Comparison of ENCODE assay signal across 1 cellular context in the genomic region with DNA sequence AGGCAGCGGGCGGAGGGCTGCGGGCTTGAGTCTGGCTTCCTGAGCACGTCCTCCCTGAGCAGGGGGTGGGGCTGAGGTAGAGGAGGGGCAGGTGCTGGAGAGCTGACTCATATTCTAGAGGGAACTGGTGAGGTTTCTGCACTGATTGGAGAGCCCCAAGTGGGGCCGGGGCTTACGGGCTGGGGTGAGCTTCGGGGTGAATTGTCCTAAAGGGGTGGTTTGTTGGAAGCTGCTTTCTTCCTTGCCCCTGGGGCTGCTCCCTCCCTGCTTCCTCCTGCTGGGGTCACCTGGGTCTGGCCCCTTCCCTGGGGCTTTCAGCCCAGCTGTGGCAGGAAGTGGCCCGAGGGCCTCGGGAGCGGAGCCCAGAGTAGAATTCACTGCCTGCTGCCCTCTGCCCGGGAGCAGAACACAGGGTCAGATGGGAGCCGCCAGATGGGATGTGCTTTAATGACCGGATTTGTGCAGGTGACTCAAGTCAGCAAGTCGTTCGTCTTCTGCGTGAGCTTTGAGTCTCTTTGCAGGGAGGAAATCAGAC.
A peak's percentile ranks its signal among the peaks of the same experiment; 100 is the strongest.
TF ChIP-seq lines count a peak whose summit lies in the region.

No MANE protein-coding gene starts in this region.

TF ChIP-seq in HEK293, 187 proteins besides CTCF, POLR2A, EP300 and RAD21 (continued from another document):
- TF ChIP-seq, protein P1, sequence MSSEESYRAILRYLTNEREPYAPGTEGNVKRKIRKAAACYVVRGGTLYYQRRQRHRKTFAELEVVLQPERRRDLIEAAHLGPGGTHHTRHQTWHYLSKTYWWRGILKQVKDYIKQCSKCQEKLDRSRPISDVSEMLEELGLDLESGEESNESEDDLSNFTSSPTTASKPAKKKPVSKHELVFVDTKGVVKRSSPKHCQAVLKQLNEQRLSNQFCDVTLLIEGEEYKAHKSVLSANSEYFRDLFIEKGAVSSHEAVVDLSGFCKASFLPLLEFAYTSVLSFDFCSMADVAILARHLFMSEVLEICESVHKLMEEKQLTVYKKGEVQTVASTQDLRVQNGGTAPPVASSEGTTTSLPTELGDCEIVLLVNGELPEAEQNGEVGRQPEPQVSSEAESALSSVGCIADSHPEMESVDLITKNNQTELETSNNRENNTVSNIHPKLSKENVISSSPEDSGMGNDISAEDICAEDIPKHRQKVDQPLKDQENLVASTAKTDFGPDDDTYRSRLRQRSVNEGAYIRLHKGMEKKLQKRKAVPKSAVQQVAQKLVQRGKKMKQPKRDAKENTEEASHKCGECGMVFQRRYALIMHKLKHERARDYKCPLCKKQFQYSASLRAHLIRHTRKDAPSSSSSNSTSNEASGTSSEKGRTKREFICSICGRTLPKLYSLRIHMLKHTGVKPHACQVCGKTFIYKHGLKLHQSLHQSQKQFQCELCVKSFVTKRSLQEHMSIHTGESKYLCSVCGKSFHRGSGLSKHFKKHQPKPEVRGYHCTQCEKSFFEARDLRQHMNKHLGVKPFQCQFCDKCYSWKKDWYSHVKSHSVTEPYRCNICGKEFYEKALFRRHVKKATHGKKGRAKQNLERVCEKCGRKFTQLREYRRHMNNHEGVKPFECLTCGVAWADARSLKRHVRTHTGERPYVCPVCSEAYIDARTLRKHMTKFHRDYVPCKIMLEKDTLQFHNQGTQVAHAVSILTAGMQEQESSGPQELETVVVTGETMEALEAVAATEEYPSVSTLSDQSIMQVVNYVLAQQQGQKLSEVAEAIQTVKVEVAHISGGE (tag by site-specific recombination; conservative IDR thresholded peaks at IDR 0.05; ENCODE audit: low read depth), result no peak
- 0 out of 2 replicates have a peak, but pooled peaks have one; percentile 38 for TF ChIP-seq GLIS2 (tag by site-specific recombination; IDR thresholded peaks at IDR 0.05)
- TF ChIP-seq SP2 (tag by site-specific recombination; IDR thresholded peaks at IDR 0.05), result peak; percentile 14; the same call in 1 of the 2 replicates
